28 cellular contexts compared by ENCODE assay signal in the genomic region with DNA sequence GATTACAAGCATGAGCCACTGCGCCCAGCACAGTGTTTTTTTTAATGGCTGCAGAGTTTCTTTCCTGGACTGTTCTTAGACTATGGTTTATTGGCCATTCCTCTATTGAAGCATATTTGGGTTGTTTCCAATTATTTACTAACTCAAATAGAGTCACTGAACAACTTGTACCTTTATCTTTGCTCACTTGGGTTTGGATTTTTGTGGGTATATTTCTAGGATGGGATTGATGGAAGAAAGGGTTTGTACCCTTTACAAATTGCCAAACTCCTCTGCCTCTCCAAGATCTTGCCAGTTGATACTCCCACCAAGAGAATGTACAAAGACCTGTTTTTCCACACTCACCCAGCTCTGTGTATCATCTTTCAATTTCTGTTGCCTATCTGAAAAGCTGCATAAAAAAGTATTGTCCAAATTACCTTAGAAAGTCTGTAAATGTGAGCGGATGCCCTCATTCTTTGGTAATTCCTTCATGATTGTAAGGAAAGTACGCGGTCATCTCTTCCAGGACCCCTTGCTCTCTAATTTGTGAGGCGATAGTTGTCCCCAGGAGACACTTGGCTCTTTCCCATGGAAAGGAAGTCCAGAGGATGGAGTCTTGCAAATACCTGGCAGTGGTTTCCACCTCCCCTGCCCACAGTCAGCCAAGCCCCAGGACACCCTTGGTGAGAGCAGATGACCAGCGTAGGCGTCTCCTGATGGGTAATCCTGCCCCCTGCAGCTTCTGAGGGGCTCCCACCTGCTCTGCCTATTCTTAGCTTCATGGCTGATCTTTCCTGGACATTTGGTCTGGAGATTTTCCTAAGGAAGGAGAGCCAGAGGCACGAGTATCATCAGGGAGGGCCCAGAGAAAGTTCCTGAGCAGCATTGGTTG.
"Had no signal": no experiment of that assay in that cellular context is flagged by ENCODE, and none has a peak within 500 bp of the region (broad histone marks: within the 10 kb centered on the region; RNA-seq: fewer than 3 reads in every experiment).

No MANE protein-coding gene starts in this region.

- H3K4me3 Mint-ChIP-seq: activated B cell treated with CpG ODN at 0.5 μM for 24 hours; activated CD4-positive, alpha-beta T cell treated with anti-CD3 and anti-CD28 coated beads for 36 hours; activated naive CD4-positive, alpha-beta T cell treated with anti-CD3 and anti-CD28 coated beads for 36 hours; activated naive CD8-positive, alpha-beta T cell treated with anti-CD3 and anti-CD28 coated beads, Interleukin-2, amount 10 ng/mL, durations not matched to agents 7 days and 5 days; dendritic cell treated with granulocyte-macrophage colony-stimulating factor and Interleukin-4, amounts not matched to agents 40 ng/mL and 50 ng/mL, for 4 days; immature natural killer cell; naive thymus-derived CD4-positive, alpha-beta T cell; neural crest cell; stimulated activated effector memory CD8-positive, alpha-beta T cell treated with anti-CD3 and anti-CD28 coated beads, Interleukin-12 subunit alpha, Interleukin-12 subunit beta, amount 100 ng/mL, for 72 hours; stimulated activated naive CD8-positive, alpha-beta T cell treated with anti-CD3 and anti-CD28 coated beads, Interleukin-15, amount 100 ng/mL, for 72 hours had no signal

- DNase-seq: activated B cell treated with CpG ODN at 0.5 μM for 24 hours; activated CD4-positive, alpha-beta T cell treated with anti-CD3 and anti-CD28 coated beads for 36 hours; activated CD4-positive, alpha-beta T cell treated with anti-CD3 and anti-CD28 coated beads, Interleukin-2, amount 50 U/mL, for 48 hours; activated effector memory CD4-positive, alpha-beta T cell treated with Interleukin-2 at 50 U/mL for 16 hours; activated naive CD4-positive, alpha-beta T cell treated with anti-CD3 and anti-CD28 coated beads for 36 hours; activated naive CD8-positive, alpha-beta T cell treated with anti-CD3 and anti-CD28 coated beads, Interleukin-2, amount 10 ng/mL, durations not matched to agents 7 days and 5 days; activated T-cell treated with anti-CD3 and anti-CD28 coated beads, Interleukin-2, amount 50 U/mL, for 48 hours; amniotic stem cell; effector CD4-positive, alpha-beta T cell; foreskin keratinocyte; immature natural killer cell; lower lobe of right lung; naive thymus-derived CD4-positive, alpha-beta T cell; occipital lobe; posterior cingulate gyrus; small intestine; stimulated activated CD4-positive, alpha-beta T cell treated with anti-CD3 and anti-CD28 coated beads, Interleukin-2, amount 100 ng/mL, for 24 hours; stimulated activated naive CD8-positive, alpha-beta T cell treated with anti-CD3 and anti-CD28 coated beads, Interleukin-15, amount 100 ng/mL, for 72 hours had no signal

- FAIRE-seq: endometrium, small intestine, TTC549 had no signal

- ATAC-seq: activated CD4-positive, alpha-beta T cell treated with anti-CD3 and anti-CD28 coated beads for 36 hours; foreskin keratinocyte; left lobe of liver; lower lobe of right lung; naive thymus-derived CD4-positive, alpha-beta T cell; sciatic nerve; stimulated activated effector memory CD8-positive, alpha-beta T cell treated with anti-CD3 and anti-CD28 coated beads, Interleukin-12 subunit alpha, Interleukin-12 subunit beta, amount 100 ng/mL, for 72 hours; stimulated activated naive CD8-positive, alpha-beta T cell treated with anti-CD3 and anti-CD28 coated beads, Interleukin-15, amount 100 ng/mL, for 72 hours had no signal

- H3K27ac ChIP-seq: foreskin keratinocyte, lower lobe of right lung, suprapubic skin, vagina had no signal

- H3K27ac Mint-ChIP-seq: activated B cell treated with CpG ODN at 0.5 μM for 24 hours; activated CD4-positive, alpha-beta T cell treated with anti-CD3 and anti-CD28 coated beads for 36 hours; activated naive CD4-positive, alpha-beta T cell treated with anti-CD3 and anti-CD28 coated beads for 36 hours; activated naive CD8-positive, alpha-beta T cell treated with anti-CD3 and anti-CD28 coated beads, Interleukin-2, amount 10 ng/mL, durations not matched to agents 7 days and 5 days; dendritic cell treated with granulocyte-macrophage colony-stimulating factor and Interleukin-4, amounts not matched to agents 40 ng/mL and 50 ng/mL, for 4 days; immature natural killer cell; naive thymus-derived CD4-positive, alpha-beta T cell; stimulated activated effector memory CD8-positive, alpha-beta T cell treated with anti-CD3 and anti-CD28 coated beads, Interleukin-12 subunit alpha, Interleukin-12 subunit beta, amount 100 ng/mL, for 72 hours; stimulated activated naive CD8-positive, alpha-beta T cell treated with anti-CD3 and anti-CD28 coated beads, Interleukin-15, amount 100 ng/mL, for 72 hours had no signal

- H3K9me3 Mint-ChIP-seq: activated naive CD4-positive, alpha-beta T cell treated with anti-CD3 and anti-CD28 coated beads for 36 hours; activated naive CD8-positive, alpha-beta T cell treated with anti-CD3 and anti-CD28 coated beads, Interleukin-2, amount 10 ng/mL, durations not matched to agents 7 days and 5 days; dendritic cell treated with granulocyte-macrophage colony-stimulating factor and Interleukin-4, amounts not matched to agents 40 ng/mL and 50 ng/mL, for 4 days; immature natural killer cell; neural crest cell; stimulated activated effector memory CD8-positive, alpha-beta T cell treated with anti-CD3 and anti-CD28 coated beads, Interleukin-12 subunit alpha, Interleukin-12 subunit beta, amount 100 ng/mL, for 72 hours had no signal

- H3K9me3 ChIP-seq: lower lobe of right lung, suprapubic skin, tibial nerve, vagina had no signal

- H3K27me3 ChIP-seq: foreskin keratinocyte, suprapubic skin, tibial nerve, vagina had no signal

- H3K27me3 Mint-ChIP-seq: activated B cell treated with CpG ODN at 0.5 μM for 24 hours; activated CD4-positive, alpha-beta T cell treated with anti-CD3 and anti-CD28 coated beads for 36 hours; dendritic cell treated with granulocyte-macrophage colony-stimulating factor and Interleukin-4, amounts not matched to agents 40 ng/mL and 50 ng/mL, for 4 days; naive thymus-derived CD4-positive, alpha-beta T cell; stimulated activated naive CD8-positive, alpha-beta T cell treated with anti-CD3 and anti-CD28 coated beads, Interleukin-15, amount 100 ng/mL, for 72 hours had no signal

- H3K4me3 ChIP-seq: lower lobe of right lung, suprapubic skin, tibial nerve, vagina had no signal

- H3K36me3 Mint-ChIP-seq: activated naive CD8-positive, alpha-beta T cell treated with anti-CD3 and anti-CD28 coated beads, Interleukin-2, amount 10 ng/mL, durations not matched to agents 7 days and 5 days; immature natural killer cell; stimulated activated effector memory CD8-positive, alpha-beta T cell treated with anti-CD3 and anti-CD28 coated beads, Interleukin-12 subunit alpha, Interleukin-12 subunit beta, amount 100 ng/mL, for 72 hours had no signal

- H3K4me1 ChIP-seq: lower lobe of right lung had no signal

- H3K4me1 Mint-ChIP-seq: immature natural killer cell, neural crest cell had no signal
